In genomic region chr10:102743588-102744373, GRCh38 we compare ENCODE assay signal across 8 cellular contexts.
DNase-seq lines count a peak whose midpoint lies in the region; ATAC-seq lines count a peak whose summit lies in the region.

Gene WBP1L (plus strand): TSS chr10:102743948. CDS start chr10:102744054, 106 bp downstream.

- ATAC-seq in GM19351 (IDR thresholded peaks at IDR 0.05; ENCODE audit: unreplicated experiment) (peak; percentile 97), HG03521 (IDR thresholded peaks at IDR 0.05; ENCODE audit: unreplicated experiment) (peak; percentile 98)

- DNase-seq in C1 segment of cervical spinal cord (lab: John Stamatoyannopoulos, UW), result peak; percentile 67 to 99 (median 95)
- DNase-seq in NCI-H748 (lab: John Stamatoyannopoulos, UW; ENCODE audit: unreplicated experiment), result peak; percentile 97
- DNase-seq in activated CD4-positive, alpha-beta T cell treated with anti-CD3 and anti-CD28 coated beads, Interleukin-2, amount 50 U/mL, for 1 hour, result peak; percentile 92
- peak; percentile 100 for DNase-seq in dedifferentiated amniotic fluid mesenchymal stem cell (ENCODE audit: extremely low spot score)
- DNase-seq in left kidney (ENCODE audit: low read depth, low spot score), result peak; percentile 100
- peak; percentile 92 to 96 for DNase-seq in stimulated activated CD4-positive, alpha-beta T cell treated with anti-CD3 and anti-CD28 coated beads, Interleukin-2, amount 100 ng/mL, for 24 hours

Comparison
In these comparisons a context has a peak if more than half of its experiments do, and no peak if none do; other contexts are left out.
1. Peak in every context shown above with its lines: DNase-seq and ATAC-seq.